In genomic region chr3:83622526-83622925, GRCh38 we compare ENCODE assay signal across 6 cellular contexts.
"Had no signal": no experiment of that assay in that cellular context is flagged by ENCODE, and none has a peak within 500 bp of the region (broad histone marks: within the 10 kb centered on the region; RNA-seq: fewer than 3 reads in every experiment).

No MANE protein-coding gene starts in this region.

- H3K4me3 ChIP-seq: GM23338, K562 had no signal

- DNase-seq: H9, HCEC 1CT, IMR-90, KG1 had no signal

- ATAC-seq: GM23338, K562 had no signal

- H3K4me2 ChIP-seq: GM23338 had no signal

- H2AFZ ChIP-seq: GM23338 had no signal
